8 cellular contexts compared by ENCODE assay signal in the genomic region with DNA sequence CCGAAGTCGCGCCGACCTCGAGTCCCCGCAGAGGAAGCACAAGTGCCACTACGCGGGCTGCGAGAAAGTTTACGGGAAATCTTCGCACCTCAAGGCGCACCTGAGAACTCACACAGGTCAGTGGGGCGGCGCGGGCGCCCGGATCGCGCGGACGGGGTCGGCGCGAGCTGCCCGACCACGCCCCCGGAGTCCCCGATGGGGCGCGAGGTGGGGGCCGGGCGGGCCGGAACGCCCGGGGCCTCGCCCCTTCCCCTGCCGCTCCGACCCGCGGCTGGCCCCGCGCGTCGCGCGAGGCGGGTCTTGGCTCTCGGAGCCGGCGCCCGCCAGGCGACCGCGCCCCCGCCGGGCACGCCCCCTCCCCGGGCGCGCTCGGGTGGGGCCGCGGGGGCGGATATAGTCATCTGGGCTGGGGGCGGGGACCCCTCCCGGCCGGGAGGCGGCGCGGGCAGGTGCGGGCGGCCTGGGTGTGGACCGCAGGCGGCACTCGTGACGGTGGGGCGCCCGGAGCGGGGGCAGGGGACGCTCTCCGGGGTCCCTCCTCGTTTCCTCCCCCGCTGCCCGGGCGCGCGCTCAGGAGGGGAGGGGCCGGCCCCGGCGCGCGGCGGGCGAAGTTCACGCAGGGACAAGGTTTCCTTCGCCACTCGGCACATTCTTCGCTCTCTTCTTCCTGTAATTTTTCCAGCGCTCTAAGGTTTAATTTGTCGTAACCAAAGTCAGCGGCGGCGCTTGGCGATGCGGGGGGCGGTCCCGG. TPM values are rescaled to one million over a fixed set of nuclear protein-coding genes. Genes with fewer than 3 reads are reported as not detected.
DNase-seq lines count a peak whose midpoint lies in the region; ATAC-seq and TF ChIP-seq lines count a peak whose summit lies in the region.

No MANE protein-coding gene starts in this region.

- TF ChIP-seq POLR2A in gastroesophageal sphincter (IDR thresholded peaks at IDR 0.05) (peak; percentile 23 to 62), tibial nerve (IDR thresholded peaks at IDR 0.05) (peak; percentile 13 to 56)

- H3K4me1 ChIP-seq in OCI-LY7 (ENCODE audit: insufficient read depth, low read length, poor library complexity, severe bottlenecking) = peaks cover 62% of the 10 kb centered on the region
- H3K4me1 ChIP-seq in gastroesophageal sphincter = peaks cover 3 to 67% (median 22%) of the 10 kb centered on the region in 3 donors
- peaks cover 0 to 56% (median 46%) of the 10 kb centered on the region in 4 donors for H3K4me1 ChIP-seq in tibial nerve

- H3K36me3 ChIP-seq in H7 (replicated peaks; ENCODE audit: control insufficient read depth, insufficient read depth, low read length) = no peaks in the 10 kb centered on the region
- peaks cover 25% of the 10 kb centered on the region for H3K36me3 ChIP-seq in OCI-LY7 (ENCODE audit: insufficient read depth, low read length)
- peaks cover 0 to 4% of the 10 kb centered on the region in 2 donors for H3K36me3 ChIP-seq in gastroesophageal sphincter
- no peaks in the 10 kb centered on the region for H3K36me3 ChIP-seq in tibial nerve

- ATAC-seq in gastroesophageal sphincter = peak; percentile 5
- peak; percentile 4 for ATAC-seq in omental fat pad (ENCODE audit: low FRiP score)

- intact Hi-C loops in OCI-LY7 (cut with micrococcal nuclease; ENCODE audit: unreplicated experiment) = loop anchor here (2.0 to 5.0 kb wide), 4 partner anchors 19 to 159 kb away; no protein-coding TSS in a partner anchor

- TF ChIP-seq CTCF in C4-2B (conservative IDR thresholded peaks at IDR 0.05) = no peak
- no peak for TF ChIP-seq CTCF in OCI-LY7 (conservative IDR thresholded peaks at IDR 0.05; ENCODE audit: low read length)
- TF ChIP-seq CTCF in gastroesophageal sphincter (IDR thresholded peaks at IDR 0.05) = peak in 2 of 4 experiments; percentile 25 to 28
- no peak for TF ChIP-seq CTCF in omental fat pad (IDR thresholded peaks at IDR 0.05)
- TF ChIP-seq CTCF in tibial nerve (IDR thresholded peaks at IDR 0.05) = peak in 3 of 5 experiments; percentile 15 to 33 (median 32)

- no peaks in the 10 kb centered on the region for H3K9me2 ChIP-seq in OCI-LY7 (ENCODE audit: insufficient read depth, low read length)

- H3K9me3 ChIP-seq in OCI-LY7 (ENCODE audit: low read length) (no peaks in the 10 kb centered on the region), gastroesophageal sphincter (no peaks in the 10 kb centered on the region), tibial nerve (no peaks in the 10 kb centered on the region)

- 0% methylated on average over 14 of the region's 107 CpGs; no CpG with 5 or more reads in 1 of the 2 donors for WGBS in gastroesophageal sphincter (ENCODE audit: low coverage in 1 of 2), 2 donors
- 1 to 2% methylated on average over 44 to 48 of the region's 107 CpGs for WGBS in tibial nerve, 2 donors

- DNase-seq in H7 (peak; percentile 85), OCI-LY7 (ENCODE audit: low spot score) (peak; percentile 73), activated gamma-delta T cell (lab: John Stamatoyannopoulos, UW) (peak; percentile 81), omental fat pad (ENCODE audit: low spot score) (no peak), tibial nerve (ENCODE audit: low spot score in 2 of 2) (no peak), 8988T (no peak)

- no TSS peak for BruUV-seq in OCI-LY7 (replicated peaks; lab: Mats Ljungman, UMichigan)

- no peak overlapping the region for H2AFZ ChIP-seq in OCI-LY7 (ENCODE audit: low read length)

- CTCF ChIA-PET in OCI-LY7 (lab: Charles Lee; ENCODE audit: unreplicated experiment) = no interaction called here

- no peak for TF ChIP-seq EP300 in gastroesophageal sphincter (IDR thresholded peaks at IDR 0.05)
- TF ChIP-seq EP300 in tibial nerve (IDR thresholded peaks at IDR 0.05) = peak in 1 of 2 donors; percentile 45

- H4K20me1 ChIP-seq in OCI-LY7 (ENCODE audit: insufficient read depth, low read length) = peaks cover 30% of the 10 kb centered on the region; the same call in 1 of the 2 replicates

- POLR2A ChIA-PET in OCI-LY7 (lab: Charles Lee) = interaction anchor here (1.0 to 1.1 kb wide), 3 partner anchors 24 to 63 kb away, joined by 3 read pairs; no protein-coding TSS in a partner anchor

- H3K27me3 ChIP-seq in H7 (ENCODE audit: control insufficient read depth, insufficient read depth, low read length) (peaks cover 2% of the 10 kb centered on the region; the same call in 1 of the 2 replicates), gastroesophageal sphincter (no peaks in the 10 kb centered on the region), tibial nerve (no peaks in the 10 kb centered on the region)

- H3K27ac ChIP-seq in C4-2B (peak overlapping the region; percentile 81), OCI-LY7 (ENCODE audit: low read depth, low read length, poor library complexity, severe bottlenecking) (peak overlapping the region; percentile 94), gastroesophageal sphincter (peak overlapping the region; percentile 97 to 100 (median 100)), tibial nerve (peak overlapping the region; percentile 93 to 100 (median 98))

- H3K4me3 ChIP-seq in H7 (ENCODE audit: insufficient read depth, low read depth, low read length) (peak overlapping the region; percentile 77), OCI-LY7 (ENCODE audit: low read depth, low read length, poor library complexity, severe bottlenecking) (peak overlapping the region; percentile 81), gastroesophageal sphincter (peak overlapping the region; percentile 85 to 94), tibial nerve (peak overlapping the region; percentile 61 to 97 (median 82))

- peaks cover 61% of the 10 kb centered on the region for H3K79me2 ChIP-seq in OCI-LY7 (ENCODE audit: insufficient read depth, low read depth, low read length)

- peak overlapping the region; percentile 89 for H3K4me2 ChIP-seq in OCI-LY7 (ENCODE audit: low read length)

RNA-seq across cellular contexts. Expression of a gene that starts 1.2 kb away (rescaled TPM):
- 29.5 and 36.5 TPM in 2 replicates for total RNA-seq in H7 (2014; rRNA removed; shearing (Covaris generic))
- 62.0 and 64.6 TPM in 2 replicates for total RNA-seq in OCI-LY7 (2014; rRNA removed; shearing (Covaris generic))
- total RNA-seq in OCI-LY7 (2022) = 62.6 and 63.2 TPM in 2 replicates
- total RNA-seq in gastroesophageal sphincter = 100 to 1,000 TPM in 1 of 4 donors, 10 to 100 TPM in 3; 49.7 to 106 (median 76.1) TPM
- total RNA-seq in omental fat pad = 10 to 100 TPM; 49.7 to 67.5 (median 62.3) TPM
- total RNA-seq in tibial nerve = 10 to 100 TPM; 61.2 to 77.9 (median 75.1) TPM

Comparison
In these comparisons a context has a peak if more than half of its experiments do, and no peak if none do; other contexts are left out.
1. CTCF ChIP-seq: peak in tibial nerve (3 of 5); none in C4-2B (single experiment), OCI-LY7 (single experiment) and omental fat pad (0 of 3).
2. DNase-seq: peak in H7 (single experiment), OCI-LY7 (single experiment) and activated gamma-delta T cell (single experiment); none in omental fat pad (single experiment), tibial nerve (0 of 2) and 8988T (single experiment).
3. Peak in every context shown above with its lines, with median percentiles within 50 percentile points of each other: H3K27ac ChIP-seq and H3K4me3 ChIP-seq.